In the genomic region with DNA sequence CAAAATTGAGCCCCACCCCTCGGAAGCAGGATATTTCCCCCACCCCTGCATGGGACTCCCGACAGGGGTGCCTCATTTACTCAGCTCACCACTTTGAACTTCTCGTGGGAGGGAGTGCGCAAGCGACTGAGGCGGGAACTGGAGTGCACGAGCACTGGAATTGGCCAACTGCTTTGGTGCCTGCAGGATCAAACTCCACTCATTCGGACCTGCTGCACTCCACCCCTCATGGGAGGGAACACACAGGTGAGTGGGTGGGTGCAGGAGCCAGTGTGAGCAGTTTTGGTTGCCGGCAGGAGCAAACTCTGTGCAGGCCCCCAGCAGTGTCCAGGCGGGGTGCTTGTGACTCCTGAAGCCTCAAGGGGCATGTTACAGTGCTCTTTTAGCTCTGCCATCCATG, we compare ENCODE assay signal across 9 cellular contexts.
"Had no signal": no experiment of that assay in that cellular context is flagged by ENCODE, and none has a peak within 500 bp of the region (broad histone marks: within the 10 kb centered on the region; RNA-seq: fewer than 3 reads in every experiment).

No MANE protein-coding gene starts in this region.

- H3K9me3 ChIP-seq: HAP-1 had no signal

- H3K27ac Mint-ChIP-seq: HFFc6 had no signal

- DNase-seq: GOT3, HFFc6, IMR-90, KG1 had no signal

- H3K36me3 ChIP-seq: HAP-1 had no signal

- ATAC-seq: HCT116, K562 had no signal

- FAIRE-seq: H54, HTR-8/SVneo, K562 had no signal

- H3K4me3 Mint-ChIP-seq: HFFc6 had no signal

- H3K4me3 ChIP-seq: HAP-1, K562 had no signal

- H3K4me1 ChIP-seq: HAP-1 had no signal
